In genomic region chr22:50361222-50361621, GRCh38 we compare ENCODE assay signal across 21 cellular contexts. TPM values are rescaled to one million over a fixed set of nuclear protein-coding genes. Genes with fewer than 3 reads are reported as not detected.
DNase-seq lines count a peak whose midpoint lies in the region; ATAC-seq, FAIRE-seq and TF ChIP-seq lines count a peak whose summit lies in the region.
"Had no signal": no experiment of that assay in that cellular context is flagged by ENCODE, and none has a peak within 500 bp of the region (broad histone marks: within the 10 kb centered on the region; RNA-seq: fewer than 3 reads in every experiment).

No MANE protein-coding gene starts in this region.

- H4K20me1 ChIP-seq in Karpas-422 (ENCODE audit: insufficient read depth, low read depth, low read length), result no peaks in the 10 kb centered on the region

- H3K27me3 ChIP-seq in CD4-positive, CD25-positive, alpha-beta regulatory T cell (ENCODE audit: control insufficient read depth, insufficient read depth, low read length), result no peaks in the 10 kb centered on the region
- no peaks in the 10 kb centered on the region for H3K27me3 ChIP-seq in Karpas-422 (ENCODE audit: low read length)
- H3K27me3 ChIP-seq: breast epithelium had no signal

- H3K9me3 ChIP-seq in CD4-positive, CD25-positive, alpha-beta regulatory T cell (ENCODE audit: control insufficient read depth in 2 of 2, low read length in 2 of 2), result no peaks in the 10 kb centered on the region
- H3K9me3 ChIP-seq in Karpas-422 (ENCODE audit: low read length), result no peaks in the 10 kb centered on the region
- H3K9me3 ChIP-seq: breast epithelium, thoracic aorta had no signal

- no peaks in the 10 kb centered on the region for H3K27me3 Mint-ChIP-seq in CD4-positive, CD25-positive, alpha-beta regulatory T cell
- no peaks in the 10 kb centered on the region for H3K27me3 Mint-ChIP-seq in activated T-helper 2 cell treated with anti-CD3 and anti-CD28 coated beads, Interferon-gamma antibody, Interleukin-2, Interleukin-4, amounts not matched to agents 10 μg/mL and 5 μg/mL and 100 μg/mL, durations not matched to agents 14 hours and 24 hours and 36 hours (ENCODE audit: low read depth)
- no peaks in the 10 kb centered on the region for H3K27me3 Mint-ChIP-seq in memory B cell
- H3K27me3 Mint-ChIP-seq: activated B cell treated with CpG ODN at 0.5 μM for 24 hours had no signal

- peak in 1 of 3 donors; percentile 29 for DNase-seq in CD4-positive, CD25-positive, alpha-beta regulatory T cell
- no peak for DNase-seq in GM12891 (ENCODE audit: insufficient read length, low spot score)
- DNase-seq in activated T-helper 2 cell treated with anti-CD3 and anti-CD28 coated beads, Interferon-gamma antibody, Interleukin-2, Interleukin-4, amounts not matched to agents 10 μg/mL and 5 μg/mL and 100 μg/mL, durations not matched to agents 14 hours and 24 hours and 36 hours (ENCODE audit: low spot score), result no peak
- no peak for DNase-seq in memory B cell (ENCODE audit: low spot score in 2 of 2)
- DNase-seq in Karpas-422, result no peak
- no peak for DNase-seq in substantia nigra (lab: John Stamatoyannopoulos, UW)
- DNase-seq: activated B cell treated with CpG ODN at 0.5 μM for 24 hours; DND-41; left colon; MV-4-11; NCI-H1930; NCI-H345; nephron progenitor cell; PC-9; stimulated activated CD4-positive, alpha-beta T cell treated with anti-CD3 and anti-CD28 coated beads, Interleukin-4, amount 100 ng/mL, for 4 hours had no signal

- H3K4me1 Mint-ChIP-seq in CD4-positive, CD25-positive, alpha-beta regulatory T cell, result peaks cover 26 to 61% (median 53%) of the 10 kb centered on the region in 4 donors
- H3K4me1 Mint-ChIP-seq in activated T-helper 2 cell treated with anti-CD3 and anti-CD28 coated beads, Interferon-gamma antibody, Interleukin-2, Interleukin-4, amounts not matched to agents 10 μg/mL and 5 μg/mL and 100 μg/mL, durations not matched to agents 14 hours and 24 hours and 36 hours (ENCODE audit: low read depth), result peaks cover 14% of the 10 kb centered on the region
- peaks cover 28% of the 10 kb centered on the region for H3K4me1 Mint-ChIP-seq in memory B cell

- peak overlapping the region; percentile 83 to 97 (median 89) for H3K27ac Mint-ChIP-seq in CD4-positive, CD25-positive, alpha-beta regulatory T cell
- H3K27ac Mint-ChIP-seq in activated T-helper 2 cell treated with anti-CD3 and anti-CD28 coated beads, Interferon-gamma antibody, Interleukin-2, Interleukin-4, amounts not matched to agents 10 μg/mL and 5 μg/mL and 100 μg/mL, durations not matched to agents 14 hours and 24 hours and 36 hours, result peak overlapping the region; percentile 31
- H3K27ac Mint-ChIP-seq in memory B cell, result peak overlapping the region; percentile 46
- H3K27ac Mint-ChIP-seq: activated B cell treated with CpG ODN at 0.5 μM for 24 hours, nephron progenitor cell had no signal

- H3K4me3 Mint-ChIP-seq in CD4-positive, CD25-positive, alpha-beta regulatory T cell, result peak overlapping the region in 3 of 4 donors; percentile 17 to 29 (median 23)
- no peak overlapping the region for H3K4me3 Mint-ChIP-seq in activated T-helper 2 cell treated with anti-CD3 and anti-CD28 coated beads, Interferon-gamma antibody, Interleukin-2, Interleukin-4, amounts not matched to agents 10 μg/mL and 5 μg/mL and 100 μg/mL, durations not matched to agents 14 hours and 24 hours and 36 hours (ENCODE audit: low read depth)
- H3K4me3 Mint-ChIP-seq in memory B cell, result no peak overlapping the region
- H3K4me3 Mint-ChIP-seq: activated B cell treated with CpG ODN at 0.5 μM for 24 hours, nephron progenitor cell had no signal

- no peak for TF ChIP-seq POLR2A in GM12891 (IDR thresholded peaks at IDR 0.05; ENCODE audit: low read depth, low read length)

- no peak overlapping the region for H2AFZ ChIP-seq in Karpas-422 (ENCODE audit: low read length)
- H2AFZ ChIP-seq: PC-9 had no signal

- FAIRE-seq in GM12891 (lab: Jason Lieb, UNC), result peak; percentile 26

- no peak overlapping the region for H3K4me2 ChIP-seq in Karpas-422 (ENCODE audit: low read depth, low read length, poor library complexity, severe bottlenecking)
- H3K4me2 ChIP-seq: PC-9, smooth muscle cell had no signal

- H3K4me3 ChIP-seq in CD4-positive, CD25-positive, alpha-beta regulatory T cell (ENCODE audit: low read depth, low read length), result peak overlapping the region; percentile 16
- H3K4me3 ChIP-seq in Karpas-422 (ENCODE audit: low read length), result no peak overlapping the region
- H3K4me3 ChIP-seq: breast epithelium, PC-9, smooth muscle cell, thoracic aorta had no signal

- H3K9me3 Mint-ChIP-seq in CD4-positive, CD25-positive, alpha-beta regulatory T cell, result peaks cover 0 to 1% (median 0%) of the 10 kb centered on the region in 7 donors
- no peaks in the 10 kb centered on the region for H3K9me3 Mint-ChIP-seq in activated T-helper 2 cell treated with anti-CD3 and anti-CD28 coated beads, Interferon-gamma antibody, Interleukin-2, Interleukin-4, amounts not matched to agents 10 μg/mL and 5 μg/mL and 100 μg/mL, durations not matched to agents 14 hours and 24 hours and 36 hours
- H3K9me3 Mint-ChIP-seq in memory B cell, result no peaks in the 10 kb centered on the region
- H3K9me3 Mint-ChIP-seq: activated B cell treated with CpG ODN at 0.5 μM for 24 hours had no signal

- peaks cover 14% of the 10 kb centered on the region for H3K36me3 ChIP-seq in CD4-positive, CD25-positive, alpha-beta regulatory T cell (ENCODE audit: control insufficient read depth, insufficient read depth, low read length)
- H3K36me3 ChIP-seq in Karpas-422 (ENCODE audit: insufficient read depth, low read length), result peaks cover 3% of the 10 kb centered on the region; the same call in 1 of the 2 replicates
- H3K36me3 ChIP-seq: breast epithelium had no signal

- intact Hi-C loops in activated T-helper 2 cell treated with anti-CD3 and anti-CD28 coated beads, Interferon-gamma antibody, Interleukin-2, Interleukin-4, amounts not matched to agents 10 μg/mL and 5 μg/mL and 100 μg/mL, durations not matched to agents 14 hours and 24 hours and 36 hours (cut with micrococcal nuclease), result no loop called here

- peaks cover 34% of the 10 kb centered on the region for H3K4me1 ChIP-seq in CD4-positive, CD25-positive, alpha-beta regulatory T cell (ENCODE audit: control insufficient read depth, insufficient read depth, low read length, poor library complexity, severe bottlenecking)
- no peaks in the 10 kb centered on the region for H3K4me1 ChIP-seq in Karpas-422 (ENCODE audit: low read length)

- H3K9ac ChIP-seq in Karpas-422 (ENCODE audit: low read length), result no peak overlapping the region

- no peaks in the 10 kb centered on the region for H3K9me2 ChIP-seq in Karpas-422 (replicated peaks; ENCODE audit: insufficient read depth, low read length)

- peak; percentile 22 to 51 for ATAC-seq in CD4-positive, CD25-positive, alpha-beta regulatory T cell (ENCODE audit: low read depth in 2 of 2)
- ATAC-seq in memory B cell (ENCODE audit: low read depth) (no peak), HG03025 (IDR thresholded peaks at IDR 0.05; ENCODE audit: low FRiP score, unreplicated experiment) (no peak), HG03095 (IDR thresholded peaks at IDR 0.05; ENCODE audit: unreplicated experiment) (no peak)
- ATAC-seq: esophagus mucosa, left colon had no signal

- peaks cover 94% of the 10 kb centered on the region for H3K79me2 ChIP-seq in Karpas-422 (ENCODE audit: low read length)

- peaks cover 28% of the 10 kb centered on the region for H3K36me3 Mint-ChIP-seq in CD4-positive, CD25-positive, alpha-beta regulatory T cell
- H3K36me3 Mint-ChIP-seq in activated T-helper 2 cell treated with anti-CD3 and anti-CD28 coated beads, Interferon-gamma antibody, Interleukin-2, Interleukin-4, amounts not matched to agents 10 μg/mL and 5 μg/mL and 100 μg/mL, durations not matched to agents 14 hours and 24 hours and 36 hours (ENCODE audit: low read depth), result peaks cover 37% of the 10 kb centered on the region
- H3K36me3 Mint-ChIP-seq in memory B cell, result peaks cover 15% of the 10 kb centered on the region

- peak overlapping the region; percentile 47 for H3K27ac ChIP-seq in CD4-positive, CD25-positive, alpha-beta regulatory T cell (ENCODE audit: insufficient read depth, low read length, poor library complexity, severe bottlenecking)
- no peak overlapping the region for H3K27ac ChIP-seq in Karpas-422 (ENCODE audit: low read length)
- no peak overlapping the region for H3K27ac ChIP-seq in substantia nigra (ENCODE audit: low read depth, low read length, poor library complexity, severe bottlenecking)
- H3K27ac ChIP-seq: PC-9, thoracic aorta had no signal

TF ChIP-seq in GM12891, 5 proteins besides CTCF, POLR2A, EP300 and RAD21:
- TF ChIP-seq PAX5 (IDR thresholded peaks at IDR 0.05; ENCODE audit: insufficient read depth, low read length, severe bottlenecking) (no peak), SPI1 (IDR thresholded peaks at IDR 0.05; ENCODE audit: low read depth, low read length) (no peak), TAF1 (IDR thresholded peaks at IDR 0.05; ENCODE audit: low read depth, low read length) (no peak)

RNA-seq across cellular contexts. Expression of gene PPP6R2, which starts 18.1 kb away (rescaled TPM):
- total RNA-seq in CD4-positive, CD25-positive, alpha-beta regulatory T cell, result 85.7 TPM
- polyA plus RNA-seq in CD4-positive, CD25-positive, alpha-beta regulatory T cell, result 10 to 100 TPM; 15.9 to 19.4 (median 17.2) TPM
- 22.9 TPM for polyA plus RNA-seq in GM12891 (2012; ENCODE audit: low read depth, missing spikeins)
- total RNA-seq in activated T-helper 2 cell treated with anti-CD3 and anti-CD28 coated beads, Interferon-gamma antibody, Interleukin-2, Interleukin-4, amounts not matched to agents 10 μg/mL and 5 μg/mL and 100 μg/mL, durations not matched to agents 14 hours and 24 hours and 36 hours, result 42.9 and 45.0 TPM in 2 replicates
- 32.9 and 78.0 TPM in 2 replicates for total RNA-seq in Karpas-422 (2014; rRNA removed; shearing (Covaris generic); ENCODE audit: low replicate concordance)

RNA-seq across cellular contexts. Expression of gene DENND6B, which starts 34.4 kb away (rescaled TPM):
- 2.1 TPM for total RNA-seq in CD4-positive, CD25-positive, alpha-beta regulatory T cell
- polyA plus RNA-seq in CD4-positive, CD25-positive, alpha-beta regulatory T cell, result under 1 TPM; 0.48 to 0.69 (median 0.53) TPM
- polyA plus RNA-seq in GM12891 (2012; ENCODE audit: low read depth, missing spikeins), result 12.4 TPM
- 2.3 and 2.7 TPM in 2 replicates for total RNA-seq in activated T-helper 2 cell treated with anti-CD3 and anti-CD28 coated beads, Interferon-gamma antibody, Interleukin-2, Interleukin-4, amounts not matched to agents 10 μg/mL and 5 μg/mL and 100 μg/mL, durations not matched to agents 14 hours and 24 hours and 36 hours
- total RNA-seq in Karpas-422 (2014; rRNA removed; shearing (Covaris generic); ENCODE audit: low replicate concordance), result 0.90 and 2.7 TPM in 2 replicates

RNA-seq across cellular contexts. Expression of gene PLXNB2, which starts 53.8 kb away (rescaled TPM):
- total RNA-seq in CD4-positive, CD25-positive, alpha-beta regulatory T cell, result 3.7 TPM
- under 1 TPM in 3 of 4 donors, not detected in 1; 0.36 to 0.67 (median 0.42) TPM for polyA plus RNA-seq in CD4-positive, CD25-positive, alpha-beta regulatory T cell
- polyA plus RNA-seq in GM12891 (2012; ENCODE audit: low read depth, missing spikeins), result 57.5 TPM
- 9.8 and 11.1 TPM in 2 replicates for total RNA-seq in activated T-helper 2 cell treated with anti-CD3 and anti-CD28 coated beads, Interferon-gamma antibody, Interleukin-2, Interleukin-4, amounts not matched to agents 10 μg/mL and 5 μg/mL and 100 μg/mL, durations not matched to agents 14 hours and 24 hours and 36 hours
- total RNA-seq in Karpas-422 (2014; rRNA removed; shearing (Covaris generic); ENCODE audit: low replicate concordance), result 2.6 and 7.8 TPM in 2 replicates

Comparison
In these comparisons a context has a peak if more than half of its experiments do, and no peak if none do; other contexts are left out.
1. ATAC-seq: peak in CD4-positive, CD25-positive, alpha-beta regulatory T cell (2 of 2); none in memory B cell (single experiment), HG03025 (single experiment) and HG03095 (single experiment).
2. H3K27ac Mint-ChIP-seq: peak in every context shown above with its lines; median percentile 89 in CD4-positive, CD25-positive, alpha-beta regulatory T cell; 46 in memory B cell; 31 in activated T-helper 2 cell treated with anti-CD3 and anti-CD28 coated beads, Interferon-gamma antibody, Interleukin-2, Interleukin-4, amounts not matched to agents 10 μg/mL and 5 μg/mL and 100 μg/mL, durations not matched to agents 14 hours and 24 hours and 36 hours.
3. H3K4me3 Mint-ChIP-seq: peak in CD4-positive, CD25-positive, alpha-beta regulatory T cell (3 of 4); none in activated T-helper 2 cell treated with anti-CD3 and anti-CD28 coated beads, Interferon-gamma antibody, Interleukin-2, Interleukin-4, amounts not matched to agents 10 μg/mL and 5 μg/mL and 100 μg/mL, durations not matched to agents 14 hours and 24 hours and 36 hours (single experiment) and memory B cell (single experiment).